In genomic region chr9:104948277-104948676, GRCh38 we compare ENCODE assay signal across 19 cellular contexts. TPM values are rescaled to one million over a fixed set of nuclear protein-coding genes. Genes with fewer than 3 reads are reported as not detected.
DNase-seq lines count a peak whose midpoint lies in the region; ATAC-seq, FAIRE-seq and TF ChIP-seq lines count a peak whose summit lies in the region.
"Had no signal": no experiment of that assay in that cellular context is flagged by ENCODE, and none has a peak within 500 bp of the region (broad histone marks: within the 10 kb centered on the region; RNA-seq: fewer than 3 reads in every experiment).

No MANE protein-coding gene starts in this region.

- H3K9me3 ChIP-seq in keratinocyte (ENCODE audit: control insufficient read depth, low read depth, low read length) = no peaks in the 10 kb centered on the region
- no peaks in the 10 kb centered on the region for H3K9me3 ChIP-seq in H9 (ENCODE audit: control insufficient read depth, low read depth, low read length)
- H3K9me3 ChIP-seq: A549; BLaER1 treated with 17β-estradiol and CSF1 and Interleukin-3, amounts not matched to agents 10 nM and 100 nM had no signal

- no peaks in the 10 kb centered on the region for H3K9me3 Mint-ChIP-seq in activated naive CD4-positive, alpha-beta T cell treated with anti-CD3 and anti-CD28 coated beads, Interleukin-2, amount 50 U/mL, for 72 hours
- H3K9me3 Mint-ChIP-seq in H9 = no peaks in the 10 kb centered on the region
- H3K9me3 Mint-ChIP-seq: HFFc6 had no signal

- H3K14ac ChIP-seq in H9 (ENCODE audit: insufficient read depth, low read length) = no peak overlapping the region

- H3K27me3 ChIP-seq in keratinocyte (ENCODE audit: control insufficient read depth, extremely low read depth, insufficient read depth, low read length) (no peaks in the 10 kb centered on the region), H9 (ENCODE audit: insufficient read depth, low read length) (no peaks in the 10 kb centered on the region)
- H3K27me3 ChIP-seq: BLaER1 treated with 17β-estradiol and CSF1 and Interleukin-3, amounts not matched to agents 10 nM and 100 nM had no signal

- H3K23ac ChIP-seq in H9 (ENCODE audit: insufficient read length, low read depth, low read length) = no peak overlapping the region

- dilution Hi-C loops in keratinocyte (cut with MboI; ENCODE audit: extremely low pct_ligation_motif_present, low sequenced_read_pairs) = no loop called here

- H3K27ac ChIP-seq in keratinocyte (ENCODE audit: control insufficient read depth, insufficient read depth, low read length) = no peak overlapping the region
- no peak overlapping the region for H3K27ac ChIP-seq in H9 (ENCODE audit: insufficient read length, low read depth, low read length)
- H3K27ac ChIP-seq: A549; BLaER1 treated with 17β-estradiol and CSF1 and Interleukin-3, amounts not matched to agents 10 nM and 100 nM; HL-60 had no signal

- no peak overlapping the region for H3K18ac ChIP-seq in H9 (ENCODE audit: insufficient read length, low read depth, low read length)

- no peak overlapping the region for H3K4me3 Mint-ChIP-seq in H9
- H3K4me3 Mint-ChIP-seq: HFFc6 had no signal

- H2AK5ac ChIP-seq in H9 (ENCODE audit: insufficient read length, low read length) = no peak overlapping the region

- H3K4me2 ChIP-seq in keratinocyte (ENCODE audit: control insufficient read depth, extremely low read depth, insufficient read depth, low read depth, low read length) (no peak overlapping the region), H9 (ENCODE audit: insufficient read depth, insufficient read length, low read length) (no peak overlapping the region)
- H3K4me2 ChIP-seq: A549 had no signal

- H2BK15ac ChIP-seq in H9 (ENCODE audit: low read depth, low read length) = no peak overlapping the region

- ATAC-seq in activated naive CD4-positive, alpha-beta T cell treated with anti-CD3 and anti-CD28 coated beads, Interleukin-2, amount 50 U/mL, for 72 hours = peak; percentile 52 to 81
- no peak for ATAC-seq in HG03175 (IDR thresholded peaks at IDR 0.05; ENCODE audit: unreplicated experiment)
- ATAC-seq: A549 had no signal

- in situ Hi-C loops in SK-MEL-5 (cut with HindIII; ENCODE audit: low pct_unique_long_range_greater_than_20kb, low sequenced_read_pairs) = no loop called here

- no peaks in the 10 kb centered on the region for H3K36me3 ChIP-seq in keratinocyte (ENCODE audit: control insufficient read depth in 2 of 2, extremely low read depth in 1 of 2, insufficient read depth in 2 of 2, low read length in 2 of 2)
- H3K36me3 ChIP-seq: BLaER1 treated with 17β-estradiol and CSF1 and Interleukin-3, amounts not matched to agents 10 nM and 100 nM had no signal

- H3K9me1 ChIP-seq in keratinocyte (ENCODE audit: control insufficient read depth, extremely low read depth, insufficient read depth, low read length) = no peaks in the 10 kb centered on the region

- no peak overlapping the region for H3K27ac Mint-ChIP-seq in activated naive CD4-positive, alpha-beta T cell treated with anti-CD3 and anti-CD28 coated beads, Interleukin-2, amount 50 U/mL, for 72 hours
- no peak overlapping the region for H3K27ac Mint-ChIP-seq in H9
- H3K27ac Mint-ChIP-seq: HFFc6 had no signal

- FAIRE-seq in keratinocyte (lab: Jason Lieb, UNC) = no peak
- FAIRE-seq: A549, D721Med, H54 had no signal

- H3K4me1 Mint-ChIP-seq in H9 = peaks cover 0 to 6% of the 10 kb centered on the region in 2 experiments; a peak in 2 of 4 replicates

- no peak overlapping the region for H3K4me3 ChIP-seq in keratinocyte (ENCODE audit: control insufficient read depth in 2 of 3, extremely low read depth in 1 of 3, insufficient read depth in 2 of 3, low read depth in 1 of 3, low read length in 3 of 3)
- H3K4me3 ChIP-seq: A549; BLaER1 treated with 17β-estradiol and CSF1 and Interleukin-3, amounts not matched to agents 10 nM and 100 nM had no signal

- TF ChIP-seq CTCF in keratinocyte (optimal IDR thresholded peaks at IDR 0.05 in 1 of 3, IDR thresholded peaks at IDR 0.05 in 1 of 3, conservative IDR thresholded peaks at IDR 0.05 in 1 of 3; ENCODE audit: extremely low read depth in 1 of 3, insufficient read depth in 2 of 3, low read length in 3 of 3) (no peak), H9 (conservative IDR thresholded peaks at IDR 0.05) (no peak)

- no peaks in the 10 kb centered on the region for H3K36me3 Mint-ChIP-seq in activated naive CD4-positive, alpha-beta T cell treated with anti-CD3 and anti-CD28 coated beads, Interleukin-2, amount 50 U/mL, for 72 hours
- H3K36me3 Mint-ChIP-seq in H9 (ENCODE audit: insufficient read depth in 1 of 3, low read depth in 3 of 3) = no peaks in the 10 kb centered on the region; a peak in 1 of 7 replicates

- H4K8ac ChIP-seq in H9 (replicated peaks; ENCODE audit: insufficient read length, low read depth, low read length) = no peak overlapping the region

- no CpG with 5 or more reads among the region's 3 CpGs for WGBS in H9 (ENCODE audit: extremely low coverage, insufficient read length, low lambda C conversion rate)

- no peaks in the 10 kb centered on the region for H4K20me1 ChIP-seq in keratinocyte (ENCODE audit: control insufficient read depth, extremely low read depth, insufficient read depth, low read length)
- H4K20me1 ChIP-seq in H9 (ENCODE audit: control insufficient read depth, insufficient read depth, insufficient read length) = no peaks in the 10 kb centered on the region
- H4K20me1 ChIP-seq: BLaER1 treated with 17β-estradiol and CSF1 and Interleukin-3, amounts not matched to agents 10 nM and 100 nM had no signal

- no peaks in the 10 kb centered on the region for H3K79me1 ChIP-seq in H9 (ENCODE audit: insufficient read depth, low read depth, low read length, poor library complexity, severe bottlenecking)

- no peak overlapping the region for H3K4ac ChIP-seq in H9 (ENCODE audit: low read depth, low read length)

- H2BK20ac ChIP-seq in H9 (ENCODE audit: low read depth, low read length, poor library complexity, severe bottlenecking) = no peak overlapping the region

- H2BK5ac ChIP-seq in H9 (ENCODE audit: insufficient read length, low read length) = no peak overlapping the region

- no peak overlapping the region for H3K56ac ChIP-seq in H9 (ENCODE audit: insufficient read length, low read depth, low read length)

- H4K91ac ChIP-seq in H9 (ENCODE audit: insufficient read length, low read depth, low read length) = no peak overlapping the region

- peak overlapping the region; percentile 26 for H2AFZ ChIP-seq in keratinocyte (ENCODE audit: control insufficient read depth, low read length)
- H2AFZ ChIP-seq in H9 (ENCODE audit: low read length) = no peak overlapping the region

- no peaks in the 10 kb centered on the region for H3K27me3 Mint-ChIP-seq in H9 (ENCODE audit: low read depth)

- no peak for DNase-seq in activated naive CD4-positive, alpha-beta T cell treated with anti-CD3 and anti-CD28 coated beads, Interleukin-2, amount 50 U/mL, for 72 hours (ENCODE audit: low spot score in 2 of 2)
- DNase-seq in activated naive CD4-positive, alpha-beta T cell treated with Interleukin-2 at 50 U/mL for 16 hours = no peak
- peak; percentile 8 for DNase-seq in HT-29 (ENCODE audit: low spot score)
- DNase-seq in SK-MEL-5 (ENCODE audit: low read depth, low spot score) = peak; percentile 88
- no peak for DNase-seq in keratinocyte (ENCODE audit: low read depth, low spot score)
- DNase-seq in H9 = no peak
- no peak for DNase-seq in DMS79 treated with DMSO at 0.1 percent for 48 hours (lab: John Stamatoyannopoulos, UW)
- DNase-seq: HFFc6, NCI-H1417 treated with DMSO at 0.1 percent for 48 hours, NCI-H187 treated with DMSO at 0.1 percent for 48 hours, NCI-H226, NCI-H524 treated with DMSO at 0.1 percent for 48 hours, SW 1271 had no signal

- no peaks in the 10 kb centered on the region for H3K79me2 ChIP-seq in keratinocyte (ENCODE audit: control insufficient read depth, insufficient read depth, low read length)
- no peaks in the 10 kb centered on the region for H3K79me2 ChIP-seq in H9 (ENCODE audit: insufficient read depth, low read length)

- H2BK120ac ChIP-seq in H9 (ENCODE audit: low read depth, low read length, poor library complexity, severe bottlenecking) = no peak overlapping the region

- H3K4me1 ChIP-seq in keratinocyte (ENCODE audit: control insufficient read depth, extremely low read depth, insufficient read depth, low read length) (peaks cover 6% of the 10 kb centered on the region), H9 (ENCODE audit: insufficient read depth, low read length) (no peaks in the 10 kb centered on the region)

- H3T11ph ChIP-seq in H9 (ENCODE audit: low read length) = no peak overlapping the region

- H3K9ac ChIP-seq in keratinocyte (ENCODE audit: control insufficient read depth, extremely low read depth, insufficient read depth, low read length) = no peak overlapping the region
- H3K9ac ChIP-seq in H9 (ENCODE audit: extremely low read depth, insufficient read length, low read length) = no peak overlapping the region
- H3K9ac ChIP-seq: BLaER1 treated with 17β-estradiol and CSF1 and Interleukin-3, amounts not matched to agents 10 nM and 100 nM had no signal

- no peaks in the 10 kb centered on the region for H3K23me2 ChIP-seq in H9 (ENCODE audit: insufficient read length, low read depth, low read length, poor library complexity, severe bottlenecking)

- no peak overlapping the region for H2BK12ac ChIP-seq in H9 (ENCODE audit: insufficient read length, low read depth, low read length)

- no peak overlapping the region for H4K5ac ChIP-seq in H9 (ENCODE audit: insufficient read length, low read depth, low read length)

RNA-seq across cellular contexts. Expression of gene ABCA1, which starts 20.3 kb away (rescaled TPM):
- 10 to 100 TPM in 1 of 2 donors, 1 to 10 TPM in 1; 5.7 to 21.7 TPM for total RNA-seq in activated naive CD4-positive, alpha-beta T cell treated with anti-CD3 and anti-CD28 coated beads, Interleukin-2, amount 50 U/mL, for 72 hours
- total RNA-seq in HT-29 (2014; rRNA removed; shearing (Covaris generic)) = 2.0 and 4.5 TPM in 2 replicates
- total RNA-seq in SK-MEL-5 (2014; rRNA removed; shearing (Covaris generic)) = 11.0 and 12.2 TPM in 2 replicates
- polyA plus RNA-seq in SK-MEL-5 (2015; cell fraction: cytosol; rRNA removed) = 8.4 and 11.3 TPM in 2 replicates
- polyA plus RNA-seq in SK-MEL-5 (2015; cell fraction: nucleus; rRNA removed) = 17.9 and 21.2 TPM in 2 replicates
- 20.8 to 35.9 TPM (median 23.0 TPM) in 3 replicates for polyA plus RNA-seq in keratinocyte
- 2.5 TPM for polyA plus RNA-seq in keratinocyte (2011; ENCODE audit: low read depth)
- 4.2 and 6.8 TPM in 2 replicates for polyA plus RNA-seq in keratinocyte (2011; cell fraction: cytosol; rRNA removed)
- 45.6 and 53.6 TPM in 2 replicates for polyA plus RNA-seq in keratinocyte (2011; cell fraction: nucleus; rRNA removed)
- polyA plus RNA-seq in keratinocyte (2012; ENCODE audit: low replicate concordance) = 4.2 and 27.7 TPM in 2 replicates
- 262 to 318 TPM (median 305 TPM) in 3 replicates for polyA minus RNA-seq in keratinocyte
- polyA minus RNA-seq in keratinocyte (2011; cell fraction: cytosol; rRNA and poly(A)+ RNA removed) = 47.2 TPM
- 243 and 353 TPM in 2 replicates for polyA minus RNA-seq in keratinocyte (2011; cell fraction: nucleus; rRNA and poly(A)+ RNA removed)
- 16.2 and 16.6 TPM in 2 replicates for total RNA-seq in H9 (2021)

Comparison
In these comparisons a context has a peak if more than half of its experiments do, and no peak if none do; other contexts are left out.
1. DNase-seq: peak in HT-29 (single experiment) and SK-MEL-5 (single experiment); none in activated naive CD4-positive, alpha-beta T cell treated with anti-CD3 and anti-CD28 coated beads, Interleukin-2, amount 50 U/mL, for 72 hours (0 of 2), activated naive CD4-positive, alpha-beta T cell treated with Interleukin-2 at 50 U/mL for 16 hours (single experiment), keratinocyte (single experiment), H9 (single experiment) and DMS79 treated with DMSO at 0.1 percent for 48 hours (single experiment).